Comparison of ENCODE assay signal across 24 cellular contexts in genomic region chr18:23614413-23614812, GRCh38. TPM values are rescaled to one million over a fixed set of nuclear protein-coding genes. Genes with fewer than 3 reads are reported as not detected.
DNase-seq lines count a peak whose midpoint lies in the region; ATAC-seq, FAIRE-seq and TF ChIP-seq lines count a peak whose summit lies in the region.
"Had no signal": no experiment of that assay in that cellular context is flagged by ENCODE, and none has a peak within 500 bp of the region (broad histone marks: within the 10 kb centered on the region; RNA-seq: fewer than 3 reads in every experiment).

No MANE protein-coding gene starts in this region.

- WGBS in K562 (ENCODE audit: insufficient coverage, low coverage, missing lambda C conversion rate), result 5% methylated on average over 2 of the region's 2 CpGs

- TF ChIP-seq POLR2A in K562 (conservative IDR thresholded peaks at IDR 0.05), result no peak

- intact Hi-C loops in K562 (cut with micrococcal nuclease), result no loop called here

- CTCF ChIA-PET in K562 (lab: Yijun Ruan, JAX; ENCODE audit: low intra/inter-chr PET ratio), result no interaction called here

- H3K9me1 ChIP-seq in K562 (ENCODE audit: control insufficient read depth, insufficient read depth, low read length), result no peaks in the 10 kb centered on the region

- no peak for TF ChIP-seq EP300 in K562 (IDR thresholded peaks at IDR 0.05; ENCODE audit: low read length)

- H3K9me3 ChIP-seq in K562 (replicated peaks; ENCODE audit: control insufficient read depth, insufficient read depth, low read depth, low read length), result no peaks in the 10 kb centered on the region
- H3K9me3 ChIP-seq: A549; BE2C; BLaER1 treated with 17β-estradiol and CSF1 and Interleukin-3, amounts not matched to agents 10 nM and 100 nM had no signal

- POLR2A ChIA-PET in K562 (lab: Yijun Ruan, JAX), result interaction anchor here (0.5 to 0.6 kb wide), 2 partner anchors 13 to 1715 kb away, joined by 3 read pairs; no protein-coding TSS in a partner anchor

- H3K27me3 ChIP-seq in K562 (ENCODE audit: control insufficient read depth in 2 of 2, insufficient read depth in 2 of 2, low read length in 2 of 2), result peaks cover 25 to 32% of the 10 kb centered on the region in 2 experiments; a peak in 4 of 5 replicates
- H3K27me3 ChIP-seq: BE2C had no signal

- H3K4me2 ChIP-seq in K562 (ENCODE audit: insufficient read depth, low read length), result no peak overlapping the region
- H3K4me2 ChIP-seq: A549; BLaER1 treated with 17β-estradiol and CSF1 and Interleukin-3, amounts not matched to agents 10 nM and 100 nM; GM23338 had no signal

- H3K27ac ChIP-seq in C4-2B (peak overlapping the region; percentile 70; the same call in 1 of the 2 replicates), VCaP (peak overlapping the region; percentile 85), K562 (ENCODE audit: extremely low read depth, low read depth, low read length) (no peak overlapping the region)
- H3K27ac ChIP-seq: BLaER1 treated with 17β-estradiol and CSF1 and Interleukin-3, amounts not matched to agents 10 nM and 100 nM had no signal

- no TSS peak for BruUV-seq in K562 (replicated peaks; lab: Mats Ljungman, UMichigan)

- no peak for TF ChIP-seq RAD21 in K562 (CRISPR knock-in tag; conservative IDR thresholded peaks at IDR 0.05 in 1 of 2, IDR thresholded peaks at IDR 0.05 in 1 of 2)

- peaks cover 0 to 6% of the 10 kb centered on the region in 2 experiments; a peak in 2 of 5 replicates for H3K4me1 ChIP-seq in K562 (replicated peaks in 1 of 2; ENCODE audit: control insufficient read depth in 2 of 2, insufficient read depth in 2 of 2, low read length in 2 of 2)
- H3K4me1 ChIP-seq: BE2C had no signal

- H3K36me3 ChIP-seq in K562 (ENCODE audit: control insufficient read depth, insufficient read depth, low read length), result no peaks in the 10 kb centered on the region
- H3K36me3 ChIP-seq: BE2C; BLaER1 treated with 17β-estradiol and CSF1 and Interleukin-3, amounts not matched to agents 10 nM and 100 nM had no signal

- TF ChIP-seq CTCF in C4-2B (conservative IDR thresholded peaks at IDR 0.05) (no peak), VCaP (conservative IDR thresholded peaks at IDR 0.05) (no peak), K562 (IDR thresholded peaks at IDR 0.05 in 2 of 3, conservative IDR thresholded peaks at IDR 0.05 in 1 of 3; ENCODE audit: insufficient read depth in 2 of 3, low read depth in 1 of 3, low read length in 3 of 3) (no peak)

- in situ Hi-C loops in K562 (cut with MboI), result no loop called here

- H4K20me1 ChIP-seq in K562 (replicated peaks; ENCODE audit: control insufficient read depth, insufficient read depth, low read length), result 0 out of 2 replicates have a peak, but pooled peaks cover 2% of the 10 kb centered on the region
- H4K20me1 ChIP-seq: BLaER1 treated with 17β-estradiol and CSF1 and Interleukin-3, amounts not matched to agents 10 nM and 100 nM had no signal

- no peak overlapping the region for H3K4me3 ChIP-seq in K562
- H3K4me3 ChIP-seq: A549; BLaER1 treated with 17β-estradiol and CSF1 and Interleukin-3, amounts not matched to agents 10 nM and 100 nM; GM23338 had no signal

- DNase-seq in K562 (ENCODE audit: extremely low read depth in 1 of 4, low spot score in 3 of 4) (no peak), cerebellum (ENCODE audit: low spot score) (no peak), NCI-H146 (lab: John Stamatoyannopoulos, UW) (no peak), DMS53 treated with DMSO at 0.1 percent for 48 hours (lab: John Stamatoyannopoulos, UW; ENCODE audit: unreplicated experiment) (no peak)
- DNase-seq: 8988T; ACHN; AML-193; BE2C; Calu3; CD4-positive, alpha-beta memory T cell; COR-L47; DMS153; DMS79; EL; GDM1; H9 had no signal

- no peak overlapping the region for H2AFZ ChIP-seq in K562 (ENCODE audit: low read depth, low read length)
- H2AFZ ChIP-seq: GM23338 had no signal

- ATAC-seq in K562, result no peak
- ATAC-seq: A549, GM23338, HCT116 had no signal

- FAIRE-seq in K562 (lab: Jason Lieb, UNC), result no peak
- FAIRE-seq: A549, GM12891, GM18507 had no signal

- H3K9ac ChIP-seq in K562 (ENCODE audit: insufficient read depth in 1 of 2, low read depth in 2 of 2, low read length in 2 of 2), result no peak overlapping the region
- H3K9ac ChIP-seq: BLaER1 treated with 17β-estradiol and CSF1 and Interleukin-3, amounts not matched to agents 10 nM and 100 nM had no signal

- H3K79me2 ChIP-seq in K562 (ENCODE audit: control insufficient read depth, insufficient read depth, low read length), result no peaks in the 10 kb centered on the region

TF ChIP-seq in K562, 482 proteins besides CTCF, POLR2A, EP300 and RAD21:
- peak; percentile 45; the same call in 1 of the 2 replicates for TF ChIP-seq NR2C1 (IDR thresholded peaks at IDR 0.05)
- TF ChIP-seq NR2C1 (tag; IDR thresholded peaks at IDR 0.05), result no peak
- no peak for TF ChIP-seq ZNF77 (CRISPR knock-in tag; IDR thresholded peaks at IDR 0.05)
- no peak for TF ChIP-seq PHB2 (IDR thresholded peaks at IDR 0.05; ENCODE audit: low read depth)
- peak; percentile 92 for TF ChIP-seq ZNF121 (CRISPR knock-in tag; conservative IDR thresholded peaks at IDR 0.05)
- no peak for TF ChIP-seq NR2C2 (CRISPR knock-in tag; IDR thresholded peaks at IDR 0.05)
- TF ChIP-seq NR2C2 (tag; IDR thresholded peaks at IDR 0.05), result peak; percentile 48; the same call in 1 of the 2 replicates
- no peak for TF ChIP-seq RBM25 (IDR thresholded peaks at IDR 0.05; ENCODE audit: low read depth, low read length, severe bottlenecking)

RNA-seq across cellular contexts. Expression of gene NPC1, which starts 28.1 kb away (rescaled TPM):
- total RNA-seq in K562 (2011; cell fraction: chromatin; rRNA removed; ENCODE audit: low replicate concordance), result 287 and 292 TPM in 2 replicates
- 238 and 263 TPM in 2 replicates for total RNA-seq in K562 (2011; cell fraction: nucleolus; rRNA removed)
- total RNA-seq in K562 (2011; cell fraction: nucleoplasm; rRNA removed), result 259 and 261 TPM in 2 replicates
- 27.6 and 37.1 TPM in 2 replicates for total RNA-seq in K562 (2014; rRNA removed)
- total RNA-seq in K562 (2014; rRNA removed; fragmentation: Illumina TruSeq; extraction: Trizol), result 29.3 and 29.5 TPM in 2 replicates
- 23.9 TPM in 2 replicates for total RNA-seq in K562 (2015; rRNA removed; fragmentation: Illumina TruSeq; extraction: Trizol)
- total RNA-seq in K562 (2021), result 42.5 and 45.9 TPM in 2 replicates
- 41.1 and 46.5 TPM in 2 replicates for polyA plus RNA-seq in K562 (2011; rRNA removed)
- 51.7 and 58.3 TPM in 2 replicates for polyA plus RNA-seq in K562 (2011; cell fraction: cytosol; rRNA removed)
- 128 and 144 TPM in 2 replicates for polyA plus RNA-seq in K562 (2011; cell fraction: nucleus; rRNA removed)
- 25.2 and 35.2 TPM in 2 replicates for polyA plus RNA-seq in K562 (2012)
- 31.6 and 32.0 TPM in 2 replicates for polyA plus RNA-seq in K562 (2014; fragmentation: Illumina TruSeq; extraction: Trizol)
- 10 to 100 TPM; 17.1 to 19.1 TPM for polyA plus RNA-seq in K562 (2014; fragmentation: Nextera tagmentation; extraction: Ambion mirVana)
- 23.4 and 26.6 TPM in 2 replicates for polyA plus RNA-seq in K562 (2014; rRNA removed)
- polyA minus RNA-seq in K562 (2011; rRNA and poly(A)+ RNA removed), result 90.7 and 106 TPM in 2 replicates
- 49.1 and 49.2 TPM in 2 replicates for polyA minus RNA-seq in K562 (2011; cell fraction: cytosol; rRNA and poly(A)+ RNA removed)
- polyA minus RNA-seq in K562 (2011; cell fraction: nucleus; rRNA and poly(A)+ RNA removed), result 67.6 and 93.7 TPM in 2 replicates
- total RNA-seq in cerebellum, result 34.8 TPM

RNA-seq across cellular contexts. Expression of gene ANKRD29, which starts 48.3 kb away (rescaled TPM):
- total RNA-seq in K562 (2011; cell fraction: chromatin; rRNA removed; ENCODE audit: low replicate concordance), result not detected in 2 replicates
- total RNA-seq in K562 (2011; cell fraction: nucleolus; rRNA removed), result not detected in 2 replicates
- not detected in 2 replicates for total RNA-seq in K562 (2011; cell fraction: nucleoplasm; rRNA removed)
- total RNA-seq in K562 (2014; rRNA removed), result 0.36 TPM in 1 of 2 replicates, not detected in the other
- total RNA-seq in K562 (2014; rRNA removed; fragmentation: Illumina TruSeq; extraction: Trizol), result not detected in 2 replicates
- total RNA-seq in K562 (2015; rRNA removed; fragmentation: Illumina TruSeq; extraction: Trizol), result not detected in 2 replicates
- not detected in 2 replicates for total RNA-seq in K562 (2021)
- polyA plus RNA-seq in K562 (2011; rRNA removed), result not detected in 2 replicates
- not detected in 2 replicates for polyA plus RNA-seq in K562 (2011; cell fraction: cytosol; rRNA removed)
- not detected in 2 replicates for polyA plus RNA-seq in K562 (2011; cell fraction: nucleus; rRNA removed)
- 0.10 TPM in 1 of 2 replicates, not detected in the other for polyA plus RNA-seq in K562 (2012)
- polyA plus RNA-seq in K562 (2014; fragmentation: Illumina TruSeq; extraction: Trizol), result not detected in 2 replicates
- not detected for polyA plus RNA-seq in K562 (2014; fragmentation: Nextera tagmentation; extraction: Ambion mirVana)
- polyA plus RNA-seq in K562 (2014; rRNA removed), result 0.03 TPM in 1 of 2 replicates, not detected in the other
- polyA minus RNA-seq in K562 (2011; rRNA and poly(A)+ RNA removed), result not detected in 2 replicates
- polyA minus RNA-seq in K562 (2011; cell fraction: cytosol; rRNA and poly(A)+ RNA removed), result not detected in 2 replicates
- polyA minus RNA-seq in K562 (2011; cell fraction: nucleus; rRNA and poly(A)+ RNA removed), result not detected in 2 replicates
- 9.5 TPM for total RNA-seq in cerebellum
- total RNA-seq: CD4-positive, alpha-beta memory T cell had no signal
